ENCODE assay signal across 1 cellular context in genomic region chr15:60392601-60392985, GRCh38.
TF ChIP-seq lines count a peak whose summit lies in the region.

No MANE protein-coding gene starts in this region.

TF ChIP-seq in GM23338, 12 proteins besides CTCF, POLR2A, EP300 and RAD21 (continued from another document):
- TF ChIP-seq JUNB (IDR thresholded peaks at IDR 0.05; ENCODE audit: unreplicated experiment) (no peak), CREB1 (CRISPR knock-in tag; IDR thresholded peaks at IDR 0.05; ENCODE audit: low read depth) (no peak), EZH2phosphoT487 (IDR thresholded peaks at IDR 0.05; ENCODE audit: unreplicated experiment) (no peak), NANOG (IDR thresholded peaks at IDR 0.05; ENCODE audit: borderline replicate concordance) (no peak), EZH2 (IDR thresholded peaks at IDR 0.05; ENCODE audit: low read depth, unreplicated experiment) (no peak), REST (IDR thresholded peaks at IDR 0.05; ENCODE audit: unreplicated experiment) (no peak)
